In the genomic region with DNA sequence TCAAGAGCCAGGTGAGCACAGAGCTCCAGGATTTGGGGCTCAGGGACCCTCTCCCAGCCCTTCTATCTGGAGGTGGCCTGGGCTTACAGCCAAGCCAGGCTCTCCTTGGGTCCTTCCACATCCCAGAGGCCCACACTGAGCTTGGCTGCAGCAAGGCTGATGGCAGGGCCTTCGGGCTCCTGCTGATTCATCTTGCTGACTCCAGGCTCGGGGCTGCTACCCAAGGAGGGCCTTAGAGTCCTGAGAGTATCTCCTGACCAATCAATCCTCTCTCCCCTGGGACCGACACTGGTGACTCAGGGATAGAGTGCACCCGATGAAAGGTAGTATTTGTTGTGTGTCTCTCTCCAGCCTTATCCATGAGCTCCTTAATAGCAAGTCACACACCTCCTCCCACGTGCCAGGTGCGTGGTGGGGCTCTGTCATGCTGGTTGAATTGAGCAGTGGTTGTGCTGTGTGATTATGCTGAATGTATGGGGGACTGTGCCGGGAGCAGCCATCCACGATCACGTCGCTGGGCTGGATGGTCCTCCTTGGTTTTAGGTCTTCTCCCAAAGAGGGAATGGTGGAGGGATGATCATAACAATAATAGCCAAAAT, we compare ENCODE assay signal across 16 cellular contexts.
DNase-seq lines count a peak whose midpoint lies in the region; ATAC-seq and TF ChIP-seq lines count a peak whose summit lies in the region.
"Had no signal": no experiment of that assay in that cellular context is flagged by ENCODE, and none has a peak within 500 bp of the region (broad histone marks: within the 10 kb centered on the region; RNA-seq: fewer than 3 reads in every experiment).

No MANE protein-coding gene starts in this region.

- POLR2A ChIA-PET in WTC11 (lab: Charles Lee), result no interaction called here

- TF ChIP-seq CTCF in WTC11 (IDR thresholded peaks at IDR 0.05), result no peak
- TF ChIP-seq CTCF in GM23338 (conservative IDR thresholded peaks at IDR 0.05; ENCODE audit: low read depth in 2 of 2), result no peak

- H3K4me1 ChIP-seq in GM23338 (ENCODE audit: insufficient read depth), result peaks cover 24% of the 10 kb centered on the region
- H3K4me1 ChIP-seq: BLaER1, Caco-2 had no signal

- no peaks in the 10 kb centered on the region for H3K27me3 ChIP-seq in GM23338 (ENCODE audit: insufficient read depth)
- H3K27me3 ChIP-seq: BLaER1 had no signal

- no peak overlapping the region for H3K4me2 ChIP-seq in GM23338
- H3K4me2 ChIP-seq: BLaER1 had no signal

- no peaks in the 10 kb centered on the region for H3K36me3 ChIP-seq in GM23338 (ENCODE audit: insufficient read depth)
- H3K36me3 ChIP-seq: BLaER1, HAP-1 had no signal

- peaks cover 59% of the 10 kb centered on the region for H3K4me1 Mint-ChIP-seq in WTC11
- H3K4me1 Mint-ChIP-seq in GM23338, result peaks cover 40% of the 10 kb centered on the region
- H3K4me1 Mint-ChIP-seq: CD8-positive, alpha-beta memory T cell had no signal

- H3K36me3 Mint-ChIP-seq in WTC11, result 0 out of 2 replicates have a peak, but pooled peaks cover 4% of the 10 kb centered on the region
- H3K36me3 Mint-ChIP-seq in GM23338 (ENCODE audit: low read depth), result peaks cover 4% of the 10 kb centered on the region; the same call in 2 of the 3 replicates
- H3K36me3 Mint-ChIP-seq: CD8-positive, alpha-beta memory T cell had no signal

- H3K79me2 ChIP-seq in GM23338 (replicated peaks; ENCODE audit: insufficient read depth), result no peaks in the 10 kb centered on the region

- no peaks in the 10 kb centered on the region for H4K20me1 ChIP-seq in GM23338 (replicated peaks; ENCODE audit: insufficient read depth)
- H4K20me1 ChIP-seq: BLaER1 had no signal

- H3K4me3 Mint-ChIP-seq in WTC11, result no peak overlapping the region
- H3K4me3 Mint-ChIP-seq in GM23338, result no peak overlapping the region

- no peak overlapping the region for H3K27ac ChIP-seq in GM23338 (ENCODE audit: low read depth)
- H3K27ac ChIP-seq: BLaER1 had no signal

- no peak overlapping the region for H2AFZ ChIP-seq in GM23338

- peak; percentile 43 for DNase-seq in cardiac septum (ENCODE audit: low spot score)
- DNase-seq in Right ventricle myocardium superior, result no peak
- peak; percentile 6 for DNase-seq in WTC11 (ENCODE audit: low spot score)
- peak; percentile 31 for DNase-seq in posterior vena cava (ENCODE audit: low spot score)
- DNase-seq in NK-92 treated with Interleukin-12 subunit alpha and Interleukin-12 subunit beta, amount 100 ng/mL, for 24 hours (lab: John Stamatoyannopoulos, UW), result no peak
- no peak for DNase-seq in GM23338 (ENCODE audit: low spot score)
- DNase-seq: 8988T; AML-193; Caco-2; CD8-positive, alpha-beta memory T cell; DMS 273 treated with DMSO at 0.1 percent for 48 hours; EL; GDM1 had no signal

- H3F3A ChIP-seq in GM23338 (replicated peaks; ENCODE audit: low read depth), result no peaks in the 10 kb centered on the region; the same call in 1 of the 2 replicates

- H3K27ac Mint-ChIP-seq in WTC11 (no peak overlapping the region), GM23338 (no peak overlapping the region)
- H3K27ac Mint-ChIP-seq: CD8-positive, alpha-beta memory T cell had no signal

- H3K9me3 Mint-ChIP-seq in WTC11 (peaks cover 3% of the 10 kb centered on the region; the same call in 1 of the 2 replicates), GM23338 (no peaks in the 10 kb centered on the region; the same call in 2 of the 3 replicates)
- H3K9me3 Mint-ChIP-seq: CD8-positive, alpha-beta memory T cell had no signal

- CTCF ChIA-PET in WTC11 (lab: Charles Lee), result no interaction called here

- H3K27me3 Mint-ChIP-seq in WTC11 (ENCODE audit: low read depth) (peaks cover 6% of the 10 kb centered on the region), GM23338 (ENCODE audit: insufficient read depth, low read depth, poor library complexity) (peaks cover 8% of the 10 kb centered on the region)

- intact Hi-C loops in cardiac septum (cut with DNase I) (no loop called here), Right ventricle myocardium superior (cut with DNase I) (no loop called here), posterior vena cava (cut with DNase I) (no loop called here)

- H3K4me3 ChIP-seq in GM23338, result no peak overlapping the region
- H3K4me3 ChIP-seq: BLaER1, HAP-1 had no signal

- peaks cover 3% of the 10 kb centered on the region; the same call in 1 of the 2 replicates for H3K9me2 ChIP-seq in GM23338 (ENCODE audit: insufficient read depth)

- ATAC-seq in Right ventricle myocardium superior (ENCODE audit: poor library complexity), result no peak
- no peak for ATAC-seq in WTC11
- no peak for ATAC-seq in HG03139 (IDR thresholded peaks at IDR 0.05; ENCODE audit: unreplicated experiment)
- no peak for ATAC-seq in GM23338

TF ChIP-seq in WTC11, 78 proteins besides CTCF, POLR2A, EP300 and RAD21 (continues in another document):
- TF ChIP-seq SOX15 (CRISPR knock-in tag; IDR thresholded peaks at IDR 0.05) (no peak), NFE2L1 (CRISPR knock-in tag; IDR thresholded peaks at IDR 0.05) (no peak), NR2C2 (CRISPR knock-in tag; IDR thresholded peaks at IDR 0.05) (no peak), NR1H2 (CRISPR knock-in tag; IDR thresholded peaks at IDR 0.05) (no peak), GRHL2 (CRISPR knock-in tag; IDR thresholded peaks at IDR 0.05; ENCODE audit: insufficient replicate concordance, severe bottlenecking) (no peak), ESRRA (CRISPR knock-in tag; IDR thresholded peaks at IDR 0.05; ENCODE audit: borderline replicate concordance) (no peak)
- TF ChIP-seq, protein P1, sequence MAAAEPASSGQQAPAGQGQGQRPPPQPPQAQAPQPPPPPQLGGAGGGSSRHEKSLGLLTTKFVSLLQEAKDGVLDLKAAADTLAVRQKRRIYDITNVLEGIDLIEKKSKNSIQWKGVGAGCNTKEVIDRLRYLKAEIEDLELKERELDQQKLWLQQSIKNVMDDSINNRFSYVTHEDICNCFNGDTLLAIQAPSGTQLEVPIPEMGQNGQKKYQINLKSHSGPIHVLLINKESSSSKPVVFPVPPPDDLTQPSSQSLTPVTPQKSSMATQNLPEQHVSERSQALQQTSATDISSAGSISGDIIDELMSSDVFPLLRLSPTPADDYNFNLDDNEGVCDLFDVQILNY (CRISPR knock-in tag; IDR thresholded peaks at IDR 0.05), result no peak
- TF ChIP-seq, protein P2, sequence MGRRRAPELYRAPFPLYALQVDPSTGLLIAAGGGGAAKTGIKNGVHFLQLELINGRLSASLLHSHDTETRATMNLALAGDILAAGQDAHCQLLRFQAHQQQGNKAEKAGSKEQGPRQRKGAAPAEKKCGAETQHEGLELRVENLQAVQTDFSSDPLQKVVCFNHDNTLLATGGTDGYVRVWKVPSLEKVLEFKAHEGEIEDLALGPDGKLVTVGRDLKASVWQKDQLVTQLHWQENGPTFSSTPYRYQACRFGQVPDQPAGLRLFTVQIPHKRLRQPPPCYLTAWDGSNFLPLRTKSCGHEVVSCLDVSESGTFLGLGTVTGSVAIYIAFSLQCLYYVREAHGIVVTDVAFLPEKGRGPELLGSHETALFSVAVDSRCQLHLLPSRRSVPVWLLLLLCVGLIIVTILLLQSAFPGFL (CRISPR knock-in tag; IDR thresholded peaks at IDR 0.05; ENCODE audit: borderline replicate concordance), result no peak

TF ChIP-seq in GM23338, 12 proteins besides CTCF, POLR2A, EP300 and RAD21 (continues in another document):
- no peak for TF ChIP-seq EZH2phosphoT487 (IDR thresholded peaks at IDR 0.05; ENCODE audit: unreplicated experiment)
- TF ChIP-seq JUNB (IDR thresholded peaks at IDR 0.05; ENCODE audit: unreplicated experiment), result no peak
- TF ChIP-seq EZH2 (IDR thresholded peaks at IDR 0.05; ENCODE audit: low read depth, unreplicated experiment), result no peak
- no peak for TF ChIP-seq ZNF331 (CRISPR knock-in tag; IDR thresholded peaks at IDR 0.05; ENCODE audit: low read depth)
- TF ChIP-seq, protein P3, sequence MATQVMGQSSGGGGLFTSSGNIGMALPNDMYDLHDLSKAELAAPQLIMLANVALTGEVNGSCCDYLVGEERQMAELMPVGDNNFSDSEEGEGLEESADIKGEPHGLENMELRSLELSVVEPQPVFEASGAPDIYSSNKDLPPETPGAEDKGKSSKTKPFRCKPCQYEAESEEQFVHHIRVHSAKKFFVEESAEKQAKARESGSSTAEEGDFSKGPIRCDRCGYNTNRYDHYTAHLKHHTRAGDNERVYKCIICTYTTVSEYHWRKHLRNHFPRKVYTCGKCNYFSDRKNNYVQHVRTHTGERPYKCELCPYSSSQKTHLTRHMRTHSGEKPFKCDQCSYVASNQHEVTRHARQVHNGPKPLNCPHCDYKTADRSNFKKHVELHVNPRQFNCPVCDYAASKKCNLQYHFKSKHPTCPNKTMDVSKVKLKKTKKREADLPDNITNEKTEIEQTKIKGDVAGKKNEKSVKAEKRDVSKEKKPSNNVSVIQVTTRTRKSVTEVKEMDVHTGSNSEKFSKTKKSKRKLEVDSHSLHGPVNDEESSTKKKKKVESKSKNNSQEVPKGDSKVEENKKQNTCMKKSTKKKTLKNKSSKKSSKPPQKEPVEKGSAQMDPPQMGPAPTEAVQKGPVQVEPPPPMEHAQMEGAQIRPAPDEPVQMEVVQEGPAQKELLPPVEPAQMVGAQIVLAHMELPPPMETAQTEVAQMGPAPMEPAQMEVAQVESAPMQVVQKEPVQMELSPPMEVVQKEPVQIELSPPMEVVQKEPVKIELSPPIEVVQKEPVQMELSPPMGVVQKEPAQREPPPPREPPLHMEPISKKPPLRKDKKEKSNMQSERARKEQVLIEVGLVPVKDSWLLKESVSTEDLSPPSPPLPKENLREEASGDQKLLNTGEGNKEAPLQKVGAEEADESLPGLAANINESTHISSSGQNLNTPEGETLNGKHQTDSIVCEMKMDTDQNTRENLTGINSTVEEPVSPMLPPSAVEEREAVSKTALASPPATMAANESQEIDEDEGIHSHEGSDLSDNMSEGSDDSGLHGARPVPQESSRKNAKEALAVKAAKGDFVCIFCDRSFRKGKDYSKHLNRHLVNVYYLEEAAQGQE (IDR thresholded peaks at IDR 0.05; ENCODE audit: unreplicated experiment), result no peak
- no peak for TF ChIP-seq STAT1 (IDR thresholded peaks at IDR 0.05; ENCODE audit: unreplicated experiment)
- TF ChIP-seq POLR2AphosphoS5 (IDR thresholded peaks at IDR 0.05; ENCODE audit: low read depth), result no peak
- TF ChIP-seq ZNF114 (CRISPR knock-in tag; IDR thresholded peaks at IDR 0.05), result no peak
- no peak for TF ChIP-seq CREB1 (CRISPR knock-in tag; IDR thresholded peaks at IDR 0.05; ENCODE audit: low read depth)
- TF ChIP-seq, protein P4, sequence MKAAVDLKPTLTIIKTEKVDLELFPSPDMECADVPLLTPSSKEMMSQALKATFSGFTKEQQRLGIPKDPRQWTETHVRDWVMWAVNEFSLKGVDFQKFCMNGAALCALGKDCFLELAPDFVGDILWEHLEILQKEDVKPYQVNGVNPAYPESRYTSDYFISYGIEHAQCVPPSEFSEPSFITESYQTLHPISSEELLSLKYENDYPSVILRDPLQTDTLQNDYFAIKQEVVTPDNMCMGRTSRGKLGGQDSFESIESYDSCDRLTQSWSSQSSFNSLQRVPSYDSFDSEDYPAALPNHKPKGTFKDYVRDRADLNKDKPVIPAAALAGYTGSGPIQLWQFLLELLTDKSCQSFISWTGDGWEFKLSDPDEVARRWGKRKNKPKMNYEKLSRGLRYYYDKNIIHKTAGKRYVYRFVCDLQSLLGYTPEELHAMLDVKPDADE (IDR thresholded peaks at IDR 0.05), result no peak
- TF ChIP-seq NANOG (IDR thresholded peaks at IDR 0.05; ENCODE audit: borderline replicate concordance), result no peak

Comparison
In these comparisons a context has a peak if more than half of its experiments do, and no peak if none do; other contexts are left out.
1. DNase-seq: peak in cardiac septum (single experiment), WTC11 (single experiment) and posterior vena cava (single experiment); none in Right ventricle myocardium superior (single experiment), NK-92 treated with Interleukin-12 subunit alpha and Interleukin-12 subunit beta, amount 100 ng/mL, for 24 hours (single experiment) and GM23338 (single experiment).